Comparison of ENCODE assay signal across 30 cellular contexts in the genomic region with DNA sequence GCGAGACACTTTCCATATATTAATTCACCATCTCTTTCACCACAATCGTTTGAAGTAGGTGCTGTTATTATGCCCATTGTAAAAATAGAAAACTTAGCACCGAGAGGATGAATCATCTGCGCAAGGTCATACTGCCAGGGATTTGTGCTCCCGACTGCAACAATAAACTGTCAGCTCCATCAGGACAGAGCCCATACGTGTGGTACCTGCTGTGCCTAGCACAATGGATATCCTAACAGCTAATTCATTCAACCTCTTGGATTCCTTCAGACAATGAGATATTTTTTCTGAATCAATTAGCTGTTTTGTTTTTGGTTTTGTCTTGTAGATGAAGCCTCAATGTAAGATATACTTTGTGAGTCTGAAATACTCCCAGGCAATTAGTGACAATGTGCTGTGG. TPM values are rescaled to one million over a fixed set of nuclear protein-coding genes. Genes with fewer than 3 reads are reported as not detected.
"Had no signal": no experiment of that assay in that cellular context is flagged by ENCODE, and none has a peak within 500 bp of the region (broad histone marks: within the 10 kb centered on the region; RNA-seq: fewer than 3 reads in every experiment).

No MANE protein-coding gene starts in this region.

- H3K4me2 ChIP-seq: hepatocyte had no signal

- H3K27ac ChIP-seq: foreskin keratinocyte, hepatocyte, neutrophil, ovary, tibial artery, VCaP had no signal

- H2AFZ ChIP-seq: hepatocyte had no signal

- H3K4me3 Mint-ChIP-seq: activated CD4-positive, alpha-beta T cell treated with anti-CD3 and anti-CD28 coated beads, Interleukin-2, amount 10 ng/mL, durations not matched to agents 7 days and 5 days; activated CD8-positive, alpha-beta memory T cell treated with anti-CD3 and anti-CD28 coated beads, Interleukin-2, amount 10 ng/mL, durations not matched to agents 7 days and 5 days; activated CD8-positive, alpha-beta T cell treated with anti-CD3 and anti-CD28 coated beads for 36 hours; activated T-helper 1 cell treated with anti-CD3 and anti-CD28 coated beads, Interleukin-12 subunit alpha, Interleukin-12 subunit beta, Interleukin-2, Interleukin-4 antibody, amounts not matched to agents 30 ng/mL and 10 ng/mL and 1 ng/mL, durations not matched to agents 14 hours and 24 hours and 36 hours; brain; dendritic cell treated with granulocyte-macrophage colony-stimulating factor and Interleukin-4, amounts not matched to agents 40 ng/mL and 50 ng/mL, for 4 days; immature natural killer cell; natural killer cell treated with Interleukin-12 subunit alpha and Interleukin-12 subunit beta and Interleukin-15 and Interleukin-18, amount 100 ng/mL, for 72 hours; stimulated activated effector memory CD8-positive, alpha-beta T cell treated with anti-CD3 and anti-CD28 coated beads, Interleukin-12 subunit alpha, Interleukin-12 subunit beta, amount 100 ng/mL, for 72 hours; stimulated activated naive CD8-positive, alpha-beta T cell treated with anti-CD3 and anti-CD28 coated beads, Interleukin-15, amount 100 ng/mL, for 72 hours had no signal

- DNase-seq: activated CD4-positive, alpha-beta T cell treated with anti-CD3 and anti-CD28 coated beads, Interleukin-2, amount 10 ng/mL, durations not matched to agents 7 days and 5 days; activated CD4-positive, CD25-positive, alpha-beta regulatory T cell treated with anti-CD3 and anti-CD28 coated beads, Interleukin-2, amount 50 U/mL, for 72 hours; activated CD8-positive, alpha-beta memory T cell treated with anti-CD3 and anti-CD28 coated beads, Interleukin-2, amount 10 ng/mL, durations not matched to agents 7 days and 5 days; activated CD8-positive, alpha-beta T cell treated with anti-CD3 and anti-CD28 coated beads for 36 hours; activated gamma-delta T cell; activated naive CD4-positive, alpha-beta T cell treated with anti-CD3 and anti-CD28 coated beads, Interleukin-2, amount 50 U/mL, for 16 hours; activated T-cell treated with anti-CD3 and anti-CD28 coated beads for 4 hours; aorta; effector CD4-positive, alpha-beta T cell; erythroblast; foreskin keratinocyte; immature natural killer cell; midbrain; ovary; small intestine; stimulated activated CD4-positive, alpha-beta T cell treated with anti-CD3 and anti-CD28 coated beads, Interleukin-2, amount 100 ng/mL, for 24 hours; stimulated activated naive CD8-positive, alpha-beta T cell treated with anti-CD3 and anti-CD28 coated beads, Interleukin-15, amount 100 ng/mL, for 72 hours; tibial artery had no signal

- H3K9me3 ChIP-seq: neutrophil, ovary, tibial artery had no signal

- H3K36me3 Mint-ChIP-seq: activated CD8-positive, alpha-beta memory T cell treated with anti-CD3 and anti-CD28 coated beads, Interleukin-2, amount 10 ng/mL, durations not matched to agents 7 days and 5 days; brain; immature natural killer cell; natural killer cell treated with Interleukin-12 subunit alpha and Interleukin-12 subunit beta and Interleukin-15 and Interleukin-18, amount 100 ng/mL, for 72 hours; stimulated activated effector memory CD8-positive, alpha-beta T cell treated with anti-CD3 and anti-CD28 coated beads, Interleukin-12 subunit alpha, Interleukin-12 subunit beta, amount 100 ng/mL, for 72 hours had no signal

- H3K27me3 ChIP-seq: hepatocyte, neutrophil, ovary, tibial artery had no signal

- H3K4me1 Mint-ChIP-seq: activated CD4-positive, alpha-beta T cell treated with anti-CD3 and anti-CD28 coated beads, Interleukin-2, amount 10 ng/mL, durations not matched to agents 7 days and 5 days; activated CD8-positive, alpha-beta memory T cell treated with anti-CD3 and anti-CD28 coated beads, Interleukin-2, amount 10 ng/mL, durations not matched to agents 7 days and 5 days; immature natural killer cell; stimulated activated effector memory CD8-positive, alpha-beta T cell treated with anti-CD3 and anti-CD28 coated beads, Interleukin-12 subunit alpha, Interleukin-12 subunit beta, amount 100 ng/mL, for 72 hours; stimulated activated naive CD8-positive, alpha-beta T cell treated with anti-CD3 and anti-CD28 coated beads, Interleukin-15, amount 100 ng/mL, for 72 hours had no signal

- H3K27ac Mint-ChIP-seq: activated CD4-positive, alpha-beta T cell treated with anti-CD3 and anti-CD28 coated beads, Interleukin-2, amount 10 ng/mL, durations not matched to agents 7 days and 5 days; activated CD8-positive, alpha-beta memory T cell treated with anti-CD3 and anti-CD28 coated beads, Interleukin-2, amount 10 ng/mL, durations not matched to agents 7 days and 5 days; activated CD8-positive, alpha-beta T cell treated with anti-CD3 and anti-CD28 coated beads for 36 hours; activated T-helper 1 cell treated with anti-CD3 and anti-CD28 coated beads, Interleukin-12 subunit alpha, Interleukin-12 subunit beta, Interleukin-2, Interleukin-4 antibody, amounts not matched to agents 30 ng/mL and 10 ng/mL and 1 ng/mL, durations not matched to agents 14 hours and 24 hours and 36 hours; brain; dendritic cell treated with granulocyte-macrophage colony-stimulating factor and Interleukin-4, amounts not matched to agents 40 ng/mL and 50 ng/mL, for 4 days; immature natural killer cell; natural killer cell treated with Interleukin-12 subunit alpha and Interleukin-12 subunit beta and Interleukin-15 and Interleukin-18, amount 100 ng/mL, for 72 hours; stimulated activated effector memory CD8-positive, alpha-beta T cell treated with anti-CD3 and anti-CD28 coated beads, Interleukin-12 subunit alpha, Interleukin-12 subunit beta, amount 100 ng/mL, for 72 hours; stimulated activated naive CD8-positive, alpha-beta T cell treated with anti-CD3 and anti-CD28 coated beads, Interleukin-15, amount 100 ng/mL, for 72 hours had no signal

- H3K36me3 ChIP-seq: neutrophil, ovary, tibial artery had no signal

- H3K4me1 ChIP-seq: foreskin keratinocyte, tibial artery had no signal

- H3K9me3 Mint-ChIP-seq: activated CD4-positive, alpha-beta T cell treated with anti-CD3 and anti-CD28 coated beads, Interleukin-2, amount 10 ng/mL, durations not matched to agents 7 days and 5 days; activated CD8-positive, alpha-beta T cell treated with anti-CD3 and anti-CD28 coated beads for 36 hours; activated T-helper 1 cell treated with anti-CD3 and anti-CD28 coated beads, Interleukin-12 subunit alpha, Interleukin-12 subunit beta, Interleukin-2, Interleukin-4 antibody, amounts not matched to agents 30 ng/mL and 10 ng/mL and 1 ng/mL, durations not matched to agents 14 hours and 24 hours and 36 hours; dendritic cell treated with granulocyte-macrophage colony-stimulating factor and Interleukin-4, amounts not matched to agents 40 ng/mL and 50 ng/mL, for 4 days; immature natural killer cell; natural killer cell treated with Interleukin-12 subunit alpha and Interleukin-12 subunit beta and Interleukin-15 and Interleukin-18, amount 100 ng/mL, for 72 hours; stimulated activated effector memory CD8-positive, alpha-beta T cell treated with anti-CD3 and anti-CD28 coated beads, Interleukin-12 subunit alpha, Interleukin-12 subunit beta, amount 100 ng/mL, for 72 hours; stimulated activated naive CD8-positive, alpha-beta T cell treated with anti-CD3 and anti-CD28 coated beads, Interleukin-15, amount 100 ng/mL, for 72 hours had no signal

- H3K79me2 ChIP-seq: hepatocyte had no signal

- H3K27me3 Mint-ChIP-seq: activated CD8-positive, alpha-beta memory T cell treated with anti-CD3 and anti-CD28 coated beads, Interleukin-2, amount 10 ng/mL, durations not matched to agents 7 days and 5 days; brain; dendritic cell treated with granulocyte-macrophage colony-stimulating factor and Interleukin-4, amounts not matched to agents 40 ng/mL and 50 ng/mL, for 4 days; stimulated activated naive CD8-positive, alpha-beta T cell treated with anti-CD3 and anti-CD28 coated beads, Interleukin-15, amount 100 ng/mL, for 72 hours had no signal

- H3K4me3 ChIP-seq: hepatocyte, ovary, tibial artery had no signal

RNA-seq across cellular contexts. Expression of a gene that starts 32.3 kb away (rescaled TPM):
- total RNA-seq: activated T-helper 1 cell treated with anti-CD3 and anti-CD28 coated beads, Interleukin-12 subunit alpha, Interleukin-12 subunit beta, Interleukin-2, Interleukin-4 antibody, amounts not matched to agents 30 ng/mL and 10 ng/mL and 1 ng/mL, durations not matched to agents 14 hours and 24 hours and 36 hours; foreskin keratinocyte; hepatocyte; kidney epithelial cell; lung microvascular endothelial cell; pulmonary artery endothelial cell; ureter had no signal
